In genomic region chr2:35410431-35411061, GRCh38 we compare ENCODE assay signal across 8 cellular contexts.
A peak's percentile ranks its signal among the peaks of the same experiment; 100 is the strongest.
DNase-seq lines count a peak whose midpoint lies in the region; ATAC-seq and TF ChIP-seq lines count a peak whose summit lies in the region.

No MANE protein-coding gene starts in this region.

- H3K27ac ChIP-seq in SK-N-SH (ENCODE audit: low read depth in 2 of 2, low read length in 1 of 2), result no peak overlapping the region
- H3K27ac ChIP-seq in caudate nucleus (ENCODE audit: low read depth, low read length), result no peak overlapping the region
- H3K27ac ChIP-seq in liver (ENCODE audit: low read depth in 1 of 2, low read length in 2 of 2), result no peak overlapping the region
- H3K27ac ChIP-seq in stomach, result no peak overlapping the region

- H3K36me3 ChIP-seq in SK-N-SH (replicated peaks in 1 of 2; ENCODE audit: control insufficient read depth in 1 of 2, insufficient read depth in 2 of 2, low read length in 1 of 2), result no peaks in the 10 kb centered on the region
- H3K36me3 ChIP-seq in liver (ENCODE audit: control insufficient read depth in 4 of 4, insufficient read depth in 3 of 4, low read depth in 1 of 4, low read length in 3 of 4), result no peaks in the 10 kb centered on the region
- no peaks in the 10 kb centered on the region for H3K36me3 ChIP-seq in stomach

- TF ChIP-seq RAD21 in SK-N-SH (IDR thresholded peaks at IDR 0.05; ENCODE audit: low read length), result peak; percentile 74
- TF ChIP-seq RAD21 in liver (IDR thresholded peaks at IDR 0.05), result peak; percentile 76 to 81

- H3K4me3 ChIP-seq in SK-N-SH (ENCODE audit: low read depth in 2 of 2, low read length in 1 of 2), result no peak overlapping the region; a peak in 1 of 4 replicates
- no peak overlapping the region for H3K4me3 ChIP-seq in liver (ENCODE audit: low read depth in 1 of 3, low read length in 3 of 3)
- H3K4me3 ChIP-seq in stomach, result no peak overlapping the region

- H3F3A ChIP-seq in SK-N-SH (replicated peaks; ENCODE audit: insufficient read depth), result no peaks in the 10 kb centered on the region

- H2AFZ ChIP-seq in SK-N-SH (ENCODE audit: low read depth), result no peak overlapping the region

- H3K9me2 ChIP-seq in SK-N-SH, result no peaks in the 10 kb centered on the region

- H4K20me1 ChIP-seq in SK-N-SH (ENCODE audit: insufficient read depth), result no peaks in the 10 kb centered on the region

- H3K4me1 ChIP-seq in SK-N-SH (ENCODE audit: control insufficient read depth in 1 of 2, insufficient read depth in 2 of 2, low read depth in 1 of 2, low read length in 1 of 2) (no peaks in the 10 kb centered on the region), liver (ENCODE audit: control insufficient read depth in 4 of 4, insufficient read depth in 4 of 4, low read length in 3 of 4) (no peaks in the 10 kb centered on the region), stomach (no peaks in the 10 kb centered on the region)

- DNase-seq in EL (peak; percentile 47), HK-2 (ENCODE audit: unreplicated experiment) (peak; percentile 52), SK-N-SH (peak; percentile 45), caudate nucleus (lab: John Stamatoyannopoulos, UW) (peak in 42 of 61 donors; percentile 2 to 74 (median 27)), stomach (peak; percentile 45)

- intact Hi-C loops in stomach (cut with DNase I; ENCODE audit: low total_unique reads), result no loop called here

- no peaks in the 10 kb centered on the region for H3K9me3 ChIP-seq in SK-N-SH
- no peaks in the 10 kb centered on the region for H3K9me3 ChIP-seq in liver (ENCODE audit: control insufficient read depth in 4 of 4, low read length in 3 of 4)
- H3K9me3 ChIP-seq in stomach, result no peaks in the 10 kb centered on the region

- H3K4me2 ChIP-seq in SK-N-SH, result no peak overlapping the region

- no peak overlapping the region for H3K9ac ChIP-seq in SK-N-SH
- H3K9ac ChIP-seq in liver (ENCODE audit: low read depth in 1 of 2, low read length in 2 of 2), result no peak overlapping the region

- TF ChIP-seq EP300 in SK-N-SH (IDR thresholded peaks at IDR 0.05; ENCODE audit: borderline replicate concordance in 1 of 2, low read depth in 1 of 2, low read length in 1 of 2) (no peak), stomach (IDR thresholded peaks at IDR 0.05) (no peak)

- H3K27me3 ChIP-seq in SK-N-SH (ENCODE audit: insufficient read depth) (no peaks in the 10 kb centered on the region), liver (ENCODE audit: control insufficient read depth in 4 of 4, insufficient read depth in 4 of 4, low read length in 3 of 4) (peaks cover 0 to 2% (median 0%) of the 10 kb centered on the region in 4 donors), stomach (no peaks in the 10 kb centered on the region)

- no peak for TF ChIP-seq POLR2A in stomach (IDR thresholded peaks at IDR 0.05)

- POLR2A ChIA-PET in SK-N-SH (lab: Yijun Ruan, JAX), result no interaction called here

- peak; percentile 77 for ATAC-seq in GM19438 (IDR thresholded peaks at IDR 0.05; ENCODE audit: low read depth, unreplicated experiment)
- no peak for ATAC-seq in HG02840 (IDR thresholded peaks at IDR 0.05; ENCODE audit: low FRiP score, unreplicated experiment)

- CTCF ChIA-PET in SK-N-SH (lab: Yijun Ruan, JAX), result interaction anchor here (0.6 to 2.6 kb wide), 50 partner anchors 9 to 1742 kb away, joined by 3 to 41 read pairs (median 4); no protein-coding TSS in a partner anchor

- WGBS in SK-N-SH (ENCODE audit: low lambda C conversion rate), result 11% methylated on average over 5 of the region's 5 CpGs
- 25% methylated on average over 5 of the region's 5 CpGs for WGBS in liver
- WGBS in stomach, 5 donors, result 33 to 41% (median 34%) methylated on average over 5 of the region's 5 CpGs

- no peaks in the 10 kb centered on the region for H3K79me2 ChIP-seq in SK-N-SH (ENCODE audit: insufficient read depth)

- TF ChIP-seq CTCF in SK-N-SH (IDR thresholded peaks at IDR 0.05), result peak; percentile 100
- TF ChIP-seq CTCF in liver (IDR thresholded peaks at IDR 0.05; ENCODE audit: low read depth, low read length, missing input control), result peak; percentile 88
- peak in 4 of 7 experiments; percentile 59 to 83 (median 82) for TF ChIP-seq CTCF in stomach (IDR thresholded peaks at IDR 0.05)

TF ChIP-seq in SK-N-SH, 30 proteins besides CTCF, POLR2A, EP300 and RAD21:
- TF ChIP-seq SMC3 (IDR thresholded peaks at IDR 0.05; ENCODE audit: low read depth, low read length) (peak; percentile 87), FOSL2 (IDR thresholded peaks at IDR 0.05; ENCODE audit: borderline replicate concordance, low read depth) (no peak)

TF ChIP-seq in liver, 16 proteins besides CTCF, POLR2A, EP300 and RAD21:
- no peak for TF ChIP-seq EGR1 (IDR thresholded peaks at IDR 0.05; ENCODE audit: low read depth in 2 of 2)
- TF ChIP-seq FOXA1 (IDR thresholded peaks at IDR 0.05), result no peak
- TF ChIP-seq NR2F2 (IDR thresholded peaks at IDR 0.05), result no peak
- TF ChIP-seq, protein P1, sequence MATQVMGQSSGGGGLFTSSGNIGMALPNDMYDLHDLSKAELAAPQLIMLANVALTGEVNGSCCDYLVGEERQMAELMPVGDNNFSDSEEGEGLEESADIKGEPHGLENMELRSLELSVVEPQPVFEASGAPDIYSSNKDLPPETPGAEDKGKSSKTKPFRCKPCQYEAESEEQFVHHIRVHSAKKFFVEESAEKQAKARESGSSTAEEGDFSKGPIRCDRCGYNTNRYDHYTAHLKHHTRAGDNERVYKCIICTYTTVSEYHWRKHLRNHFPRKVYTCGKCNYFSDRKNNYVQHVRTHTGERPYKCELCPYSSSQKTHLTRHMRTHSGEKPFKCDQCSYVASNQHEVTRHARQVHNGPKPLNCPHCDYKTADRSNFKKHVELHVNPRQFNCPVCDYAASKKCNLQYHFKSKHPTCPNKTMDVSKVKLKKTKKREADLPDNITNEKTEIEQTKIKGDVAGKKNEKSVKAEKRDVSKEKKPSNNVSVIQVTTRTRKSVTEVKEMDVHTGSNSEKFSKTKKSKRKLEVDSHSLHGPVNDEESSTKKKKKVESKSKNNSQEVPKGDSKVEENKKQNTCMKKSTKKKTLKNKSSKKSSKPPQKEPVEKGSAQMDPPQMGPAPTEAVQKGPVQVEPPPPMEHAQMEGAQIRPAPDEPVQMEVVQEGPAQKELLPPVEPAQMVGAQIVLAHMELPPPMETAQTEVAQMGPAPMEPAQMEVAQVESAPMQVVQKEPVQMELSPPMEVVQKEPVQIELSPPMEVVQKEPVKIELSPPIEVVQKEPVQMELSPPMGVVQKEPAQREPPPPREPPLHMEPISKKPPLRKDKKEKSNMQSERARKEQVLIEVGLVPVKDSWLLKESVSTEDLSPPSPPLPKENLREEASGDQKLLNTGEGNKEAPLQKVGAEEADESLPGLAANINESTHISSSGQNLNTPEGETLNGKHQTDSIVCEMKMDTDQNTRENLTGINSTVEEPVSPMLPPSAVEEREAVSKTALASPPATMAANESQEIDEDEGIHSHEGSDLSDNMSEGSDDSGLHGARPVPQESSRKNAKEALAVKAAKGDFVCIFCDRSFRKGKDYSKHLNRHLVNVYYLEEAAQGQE (IDR thresholded peaks at IDR 0.05), result no peak
- no peak for TF ChIP-seq TAF1 (conservative IDR thresholded peaks at IDR 0.05)
- no peak for TF ChIP-seq JUND (IDR thresholded peaks at IDR 0.05)
- TF ChIP-seq, protein P2, sequence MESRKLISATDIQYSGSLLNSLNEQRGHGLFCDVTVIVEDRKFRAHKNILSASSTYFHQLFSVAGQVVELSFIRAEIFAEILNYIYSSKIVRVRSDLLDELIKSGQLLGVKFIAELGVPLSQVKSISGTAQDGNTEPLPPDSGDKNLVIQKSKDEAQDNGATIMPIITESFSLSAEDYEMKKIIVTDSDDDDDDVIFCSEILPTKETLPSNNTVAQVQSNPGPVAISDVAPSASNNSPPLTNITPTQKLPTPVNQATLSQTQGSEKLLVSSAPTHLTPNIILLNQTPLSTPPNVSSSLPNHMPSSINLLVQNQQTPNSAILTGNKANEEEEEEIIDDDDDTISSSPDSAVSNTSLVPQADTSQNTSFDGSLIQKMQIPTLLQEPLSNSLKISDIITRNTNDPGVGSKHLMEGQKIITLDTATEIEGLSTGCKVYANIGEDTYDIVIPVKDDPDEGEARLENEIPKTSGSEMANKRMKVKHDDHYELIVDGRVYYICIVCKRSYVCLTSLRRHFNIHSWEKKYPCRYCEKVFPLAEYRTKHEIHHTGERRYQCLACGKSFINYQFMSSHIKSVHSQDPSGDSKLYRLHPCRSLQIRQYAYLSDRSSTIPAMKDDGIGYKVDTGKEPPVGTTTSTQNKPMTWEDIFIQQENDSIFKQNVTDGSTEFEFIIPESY (IDR thresholded peaks at IDR 0.05), result no peak
- no peak for TF ChIP-seq HNF4A (conservative IDR thresholded peaks at IDR 0.05)
- TF ChIP-seq FOXA2 (IDR thresholded peaks at IDR 0.05), result no peak
- TF ChIP-seq YY1 (IDR thresholded peaks at IDR 0.05), result no peak
- TF ChIP-seq HNF4G (IDR thresholded peaks at IDR 0.05), result no peak
- TF ChIP-seq, protein P3, sequence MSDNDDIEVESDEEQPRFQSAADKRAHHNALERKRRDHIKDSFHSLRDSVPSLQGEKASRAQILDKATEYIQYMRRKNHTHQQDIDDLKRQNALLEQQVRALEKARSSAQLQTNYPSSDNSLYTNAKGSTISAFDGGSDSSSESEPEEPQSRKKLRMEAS (IDR thresholded peaks at IDR 0.05), result no peak
- no peak for TF ChIP-seq GABPA (IDR thresholded peaks at IDR 0.05 in 1 of 2, conservative IDR thresholded peaks at IDR 0.05 in 1 of 2)
- no peak for TF ChIP-seq RXRA (IDR thresholded peaks at IDR 0.05)
- no peak for TF ChIP-seq SP1 (IDR thresholded peaks at IDR 0.05)
